ENCODE assay signal across 8 cellular contexts in genomic region chr11:124415356-124415923, GRCh38. TPM values are rescaled to one million over a fixed set of nuclear protein-coding genes. Genes with fewer than 3 reads are reported as not detected.
DNase-seq lines count a peak whose midpoint lies in the region; ATAC-seq, FAIRE-seq and TF ChIP-seq lines count a peak whose summit lies in the region.

No MANE protein-coding gene starts in this region.

- H3K4me1 Mint-ChIP-seq in nephron progenitor cell: no peaks in the 10 kb centered on the region

- intact Hi-C loops in colonic mucosa (cut with DNase I): loop anchor here (5.0 kb wide), 1 partner anchor 177 kb away; no protein-coding TSS in a partner anchor

- DNase-seq in AG09309 (ENCODE audit: low read depth): peak; percentile 20
- DNase-seq in GM19239 (ENCODE audit: insufficient read length, low spot score): peak; percentile 8
- peak; percentile 36 for DNase-seq in NCI-H748 (lab: John Stamatoyannopoulos, UW; ENCODE audit: unreplicated experiment)
- no peak for DNase-seq in colonic mucosa
- DNase-seq in nephron progenitor cell: no peak
- no peak for DNase-seq in stimulated activated CD4-positive, alpha-beta T cell treated with anti-CD3 and anti-CD28 coated beads, Interleukin-1b, Interleukin-23, amount 100 ng/mL, for 48 hours

- H3K27me3 ChIP-seq in colonic mucosa: no peaks in the 10 kb centered on the region

- no peaks in the 10 kb centered on the region for H3K36me3 Mint-ChIP-seq in nephron progenitor cell (ENCODE audit: low read depth)

- ATAC-seq in GM18517 (IDR thresholded peaks at IDR 0.05; ENCODE audit: unreplicated experiment) (no peak), GM21529 (IDR thresholded peaks at IDR 0.05; ENCODE audit: unreplicated experiment) (no peak)

- no peaks in the 10 kb centered on the region for H3K36me3 ChIP-seq in colonic mucosa

- H3K4me1 ChIP-seq in colonic mucosa: no peaks in the 10 kb centered on the region

- no peak overlapping the region for H3K4me3 ChIP-seq in AG09309 (ENCODE audit: control insufficient read depth, low read depth, low read length)
- no peak overlapping the region for H3K4me3 ChIP-seq in colonic mucosa

- peak; percentile 45 for FAIRE-seq in GM19239 (lab: Jason Lieb, UNC)

- no peak overlapping the region for H3K27ac Mint-ChIP-seq in nephron progenitor cell

- no peaks in the 10 kb centered on the region for H3K9me3 ChIP-seq in colonic mucosa

- peaks cover 27% of the 10 kb centered on the region for H3K27me3 Mint-ChIP-seq in nephron progenitor cell (ENCODE audit: low read depth, poor library complexity)

- TF ChIP-seq CTCF in AG09309 (IDR thresholded peaks at IDR 0.05; ENCODE audit: control insufficient read depth, insufficient read depth, low read depth, low read length, missing control alignments) (peak; percentile 61), colonic mucosa (IDR thresholded peaks at IDR 0.05) (peak; percentile 86), nephron progenitor cell (IDR thresholded peaks at IDR 0.05) (peak; percentile 74)

- no peak overlapping the region for H3K27ac ChIP-seq in colonic mucosa

- no peak overlapping the region for H3K4me3 Mint-ChIP-seq in nephron progenitor cell

- H3K9ac ChIP-seq in colonic mucosa (ENCODE audit: low read depth in 2 of 2, low read length in 2 of 2): no peak overlapping the region

- H3K9me3 Mint-ChIP-seq in nephron progenitor cell: no peaks in the 10 kb centered on the region

RNA-seq across cellular contexts. Expression of gene OR8B4, which starts 9.2 kb away (rescaled TPM):
- total RNA-seq in colonic mucosa: not detected

RNA-seq across cellular contexts. Expression of gene OR8B3, which starts 16.6 kb away (rescaled TPM):
- total RNA-seq in colonic mucosa: not detected

RNA-seq across cellular contexts. Expression of gene OR8B8, which starts 30.1 kb away (rescaled TPM):
- not detected for total RNA-seq in colonic mucosa

RNA-seq across cellular contexts. Expression of gene OR8B2, which starts 31.1 kb away (rescaled TPM):
- not detected for total RNA-seq in colonic mucosa

Comparison
In these comparisons a context has a peak if more than half of its experiments do, and no peak if none do; other contexts are left out.
1. DNase-seq: peak in AG09309 (single experiment), GM19239 (single experiment) and NCI-H748 (single experiment); none in colonic mucosa (single experiment), nephron progenitor cell (single experiment) and stimulated activated CD4-positive, alpha-beta T cell treated with anti-CD3 and anti-CD28 coated beads, Interleukin-1b, Interleukin-23, amount 100 ng/mL, for 48 hours (single experiment).
2. Peak in every context shown above with its lines, with median percentiles within 50 percentile points of each other: CTCF ChIP-seq.